Comparison of ENCODE assay signal across 23 cellular contexts in the genomic region with DNA sequence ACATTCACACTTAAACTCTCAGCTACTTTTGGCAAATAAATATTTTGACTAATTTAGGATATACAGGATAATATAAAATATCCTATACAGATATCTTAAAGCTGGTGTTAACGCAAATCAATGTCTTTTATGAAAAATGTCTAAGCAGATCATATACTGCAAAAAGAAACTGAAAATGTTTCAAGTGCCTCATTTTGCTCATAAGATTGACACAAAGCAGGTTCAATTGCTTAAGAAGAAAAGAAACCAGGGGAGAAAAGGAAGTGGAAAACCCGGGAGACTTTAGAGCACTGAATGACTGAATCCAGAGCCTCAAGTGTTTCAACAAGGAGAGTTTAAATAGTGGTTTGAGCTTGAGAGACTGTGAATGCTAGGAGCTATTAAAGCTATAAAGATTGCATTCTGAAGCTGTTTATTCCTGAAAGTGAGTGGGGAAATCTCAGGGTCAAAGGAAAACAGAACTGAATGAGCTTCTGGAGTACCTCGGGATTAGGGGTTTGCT.
"Had no signal": no experiment of that assay in that cellular context is flagged by ENCODE, and none has a peak within 500 bp of the region (broad histone marks: within the 10 kb centered on the region; RNA-seq: fewer than 3 reads in every experiment).

No MANE protein-coding gene starts in this region.

- H3K9me3 Mint-ChIP-seq: activated naive CD4-positive, alpha-beta T cell treated with anti-CD3 and anti-CD28 coated beads, Interleukin-2, amount 50 U/mL, for 72 hours; activated T-cell treated with anti-CD3 and anti-CD28 coated beads, Interleukin-2, amount 50 U/mL, for 72 hours; dendritic cell treated with granulocyte-macrophage colony-stimulating factor and Interleukin-4, amounts not matched to agents 40 ng/mL and 50 ng/mL, for 4 days had no signal

- H3K27ac ChIP-seq: breast epithelium, epithelial cell of prostate, esophagus squamous epithelium, lower lobe of right lung, ovary, right lobe of liver, tibial nerve had no signal

- H3K4me1 Mint-ChIP-seq: central memory CD8-positive, alpha-beta T cell had no signal

- DNase-seq: activated CD4-positive, alpha-beta T cell treated with anti-CD3 and anti-CD28 coated beads for 4 hours; activated CD4-positive, alpha-beta T cell treated with anti-CD3 and anti-CD28 coated beads, Interleukin-2, amount 50 U/mL, for 4 hours; activated naive CD4-positive, alpha-beta T cell; activated T-cell treated with anti-CD3 and anti-CD28 coated beads for 4 hours; activated T-cell treated with anti-CD3 and anti-CD28 coated beads, Interleukin-2, amount 50 U/mL, for 72 hours; esophagus squamous epithelium; foreskin melanocyte; kidney glomerular epithelial cell; lower lobe of right lung; mesendoderm; ovary; right lobe of liver; stimulated activated CD4-positive, alpha-beta T cell treated with anti-CD3 and anti-CD28 coated beads, Interleukin-2, amount 100 ng/mL, for 48 hours; stimulated activated naive CD4-positive, alpha-beta T cell treated with Interleukin-2 at 50 U/mL for 16 hours had no signal

- H3K36me3 Mint-ChIP-seq: activated naive CD4-positive, alpha-beta T cell treated with anti-CD3 and anti-CD28 coated beads, Interleukin-2, amount 50 U/mL, for 72 hours; natural killer cell treated with Interleukin-12 subunit alpha and Interleukin-12 subunit beta and Interleukin-15 and Interleukin-18, amount 100 ng/mL, for 72 hours had no signal

- H3K4me3 Mint-ChIP-seq: activated T-cell treated with anti-CD3 and anti-CD28 coated beads, Interleukin-2, amount 50 U/mL, for 72 hours; central memory CD8-positive, alpha-beta T cell; dendritic cell treated with granulocyte-macrophage colony-stimulating factor and Interleukin-4, amounts not matched to agents 40 ng/mL and 50 ng/mL, for 4 days; natural killer cell treated with Interleukin-12 subunit alpha and Interleukin-12 subunit beta and Interleukin-15 and Interleukin-18, amount 100 ng/mL, for 72 hours had no signal

- H3K4me3 ChIP-seq: breast epithelium, esophagus squamous epithelium, lower lobe of right lung, ovary, right lobe of liver, tibial nerve had no signal

- H3K9me3 ChIP-seq: breast epithelium, esophagus squamous epithelium, lower lobe of right lung, ovary, right lobe of liver, tibial nerve had no signal

- H3K36me3 ChIP-seq: breast epithelium, esophagus squamous epithelium, lower lobe of right lung, ovary, right lobe of liver, tibial nerve had no signal

- H3K27me3 Mint-ChIP-seq: central memory CD8-positive, alpha-beta T cell; dendritic cell treated with granulocyte-macrophage colony-stimulating factor and Interleukin-4, amounts not matched to agents 40 ng/mL and 50 ng/mL, for 4 days; natural killer cell treated with Interleukin-12 subunit alpha and Interleukin-12 subunit beta and Interleukin-15 and Interleukin-18, amount 100 ng/mL, for 72 hours; progenitor cell of endocrine pancreas had no signal

- H3K4me1 ChIP-seq: breast epithelium, esophagus squamous epithelium, lower lobe of right lung, right lobe of liver, tibial nerve had no signal

- H3K27me3 ChIP-seq: breast epithelium, esophagus squamous epithelium, ovary, right lobe of liver, tibial nerve had no signal

- ATAC-seq: activated naive CD4-positive, alpha-beta T cell treated with anti-CD3 and anti-CD28 coated beads, Interleukin-2, amount 50 U/mL, for 72 hours; activated T-cell treated with anti-CD3 and anti-CD28 coated beads, Interleukin-2, amount 50 U/mL, for 72 hours; left lobe of liver; natural killer cell treated with Interleukin-12 subunit alpha and Interleukin-12 subunit beta and Interleukin-15 and Interleukin-18, amount 100 ng/mL, for 72 hours; right lobe of liver had no signal

- H3K27ac Mint-ChIP-seq: activated naive CD4-positive, alpha-beta T cell treated with anti-CD3 and anti-CD28 coated beads, Interleukin-2, amount 50 U/mL, for 72 hours; activated T-cell treated with anti-CD3 and anti-CD28 coated beads, Interleukin-2, amount 50 U/mL, for 72 hours; dendritic cell treated with granulocyte-macrophage colony-stimulating factor and Interleukin-4, amounts not matched to agents 40 ng/mL and 50 ng/mL, for 4 days; natural killer cell treated with Interleukin-12 subunit alpha and Interleukin-12 subunit beta and Interleukin-15 and Interleukin-18, amount 100 ng/mL, for 72 hours; progenitor cell of endocrine pancreas had no signal
